In the genomic region with DNA sequence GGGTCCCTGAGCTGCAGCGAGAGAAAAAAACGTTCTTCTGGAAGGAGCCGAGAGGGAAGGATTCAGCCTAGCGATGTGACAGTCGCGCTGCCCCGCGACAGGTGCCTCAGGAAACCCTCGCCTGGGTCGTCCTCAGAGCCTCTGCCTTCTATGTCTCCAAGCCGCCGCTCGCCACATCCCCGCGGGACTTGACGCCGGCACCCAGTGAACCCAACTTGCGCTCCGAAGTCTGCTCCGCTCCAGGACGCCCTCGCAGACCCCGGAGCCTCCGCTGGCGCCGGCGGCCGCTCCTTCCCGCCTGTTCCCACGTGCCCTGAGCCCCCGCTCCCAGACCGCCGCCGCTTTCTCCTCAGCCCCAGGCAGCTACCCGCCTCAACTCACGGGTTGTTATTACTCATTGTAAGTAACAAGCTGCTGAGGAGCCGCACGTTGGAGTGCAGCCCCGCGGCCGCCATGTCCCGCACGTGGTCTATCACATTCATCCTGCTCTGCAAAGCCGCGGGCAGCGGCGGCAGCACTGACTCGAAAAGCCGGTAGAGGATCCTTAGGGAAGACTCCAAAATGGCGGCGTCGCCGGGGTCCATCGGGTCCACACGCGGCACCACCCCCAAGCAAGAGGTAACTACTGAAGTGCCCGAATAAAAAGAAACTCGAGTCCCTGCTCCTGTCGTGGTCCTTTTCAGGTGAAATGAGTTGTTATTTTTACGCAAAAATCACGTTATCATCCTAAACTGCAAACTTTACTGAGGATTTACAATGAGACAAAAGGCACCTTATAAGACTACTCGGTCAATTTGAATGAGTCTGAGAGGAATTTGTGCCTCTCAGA, we compare ENCODE assay signal across 1 cellular context.
TF ChIP-seq lines count a peak whose summit lies in the region.

A gene with protein sequence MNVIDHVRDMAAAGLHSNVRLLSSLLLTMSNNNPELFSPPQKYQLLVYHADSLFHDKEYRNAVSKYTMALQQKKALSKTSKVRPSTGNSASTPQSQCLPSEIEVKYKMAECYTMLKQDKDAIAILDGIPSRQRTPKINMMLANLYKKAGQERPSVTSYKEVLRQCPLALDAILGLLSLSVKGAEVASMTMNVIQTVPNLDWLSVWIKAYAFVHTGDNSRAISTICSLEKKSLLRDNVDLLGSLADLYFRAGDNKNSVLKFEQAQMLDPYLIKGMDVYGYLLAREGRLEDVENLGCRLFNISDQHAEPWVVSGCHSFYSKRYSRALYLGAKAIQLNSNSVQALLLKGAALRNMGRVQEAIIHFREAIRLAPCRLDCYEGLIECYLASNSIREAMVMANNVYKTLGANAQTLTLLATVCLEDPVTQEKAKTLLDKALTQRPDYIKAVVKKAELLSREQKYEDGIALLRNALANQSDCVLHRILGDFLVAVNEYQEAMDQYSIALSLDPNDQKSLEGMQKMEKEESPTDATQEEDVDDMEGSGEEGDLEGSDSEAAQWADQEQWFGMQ (minus strand): TSS at position 563 of the 829 bp plus-strand sequence. CDS start 81 bp downstream, at position 482.

TF ChIP-seq in WTC11, 78 proteins besides CTCF, POLR2A, EP300 and RAD21 (continued from another document and continues in another):
- TF ChIP-seq, protein P1, sequence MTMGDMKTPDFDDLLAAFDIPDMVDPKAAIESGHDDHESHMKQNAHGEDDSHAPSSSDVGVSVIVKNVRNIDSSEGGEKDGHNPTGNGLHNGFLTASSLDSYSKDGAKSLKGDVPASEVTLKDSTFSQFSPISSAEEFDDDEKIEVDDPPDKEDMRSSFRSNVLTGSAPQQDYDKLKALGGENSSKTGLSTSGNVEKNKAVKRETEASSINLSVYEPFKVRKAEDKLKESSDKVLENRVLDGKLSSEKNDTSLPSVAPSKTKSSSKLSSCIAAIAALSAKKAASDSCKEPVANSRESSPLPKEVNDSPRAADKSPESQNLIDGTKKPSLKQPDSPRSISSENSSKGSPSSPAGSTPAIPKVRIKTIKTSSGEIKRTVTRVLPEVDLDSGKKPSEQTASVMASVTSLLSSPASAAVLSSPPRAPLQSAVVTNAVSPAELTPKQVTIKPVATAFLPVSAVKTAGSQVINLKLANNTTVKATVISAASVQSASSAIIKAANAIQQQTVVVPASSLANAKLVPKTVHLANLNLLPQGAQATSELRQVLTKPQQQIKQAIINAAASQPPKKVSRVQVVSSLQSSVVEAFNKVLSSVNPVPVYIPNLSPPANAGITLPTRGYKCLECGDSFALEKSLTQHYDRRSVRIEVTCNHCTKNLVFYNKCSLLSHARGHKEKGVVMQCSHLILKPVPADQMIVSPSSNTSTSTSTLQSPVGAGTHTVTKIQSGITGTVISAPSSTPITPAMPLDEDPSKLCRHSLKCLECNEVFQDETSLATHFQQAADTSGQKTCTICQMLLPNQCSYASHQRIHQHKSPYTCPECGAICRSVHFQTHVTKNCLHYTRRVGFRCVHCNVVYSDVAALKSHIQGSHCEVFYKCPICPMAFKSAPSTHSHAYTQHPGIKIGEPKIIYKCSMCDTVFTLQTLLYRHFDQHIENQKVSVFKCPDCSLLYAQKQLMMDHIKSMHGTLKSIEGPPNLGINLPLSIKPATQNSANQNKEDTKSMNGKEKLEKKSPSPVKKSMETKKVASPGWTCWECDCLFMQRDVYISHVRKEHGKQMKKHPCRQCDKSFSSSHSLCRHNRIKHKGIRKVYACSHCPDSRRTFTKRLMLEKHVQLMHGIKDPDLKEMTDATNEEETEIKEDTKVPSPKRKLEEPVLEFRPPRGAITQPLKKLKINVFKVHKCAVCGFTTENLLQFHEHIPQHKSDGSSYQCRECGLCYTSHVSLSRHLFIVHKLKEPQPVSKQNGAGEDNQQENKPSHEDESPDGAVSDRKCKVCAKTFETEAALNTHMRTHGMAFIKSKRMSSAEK (CRISPR knock-in tag; IDR thresholded peaks at IDR 0.05; ENCODE audit: borderline replicate concordance) = 0 out of 2 replicates have a peak, but pooled peaks have one; percentile 53
- TF ChIP-seq TEAD4 (CRISPR knock-in tag; IDR thresholded peaks at IDR 0.05) (0 out of 2 replicates have a peak, but pooled peaks have one; percentile 16), PRRX2 (CRISPR knock-in tag; IDR thresholded peaks at IDR 0.05) (no peak), JUN (CRISPR knock-in tag; IDR thresholded peaks at IDR 0.05) (peak; percentile 72; the same call in 1 of the 2 replicates), TEAD1 (CRISPR knock-in tag; IDR thresholded peaks at IDR 0.05) (0 out of 2 replicates have a peak, but pooled peaks have one; percentile 15), FOXP1 (CRISPR knock-in tag; IDR thresholded peaks at IDR 0.05; ENCODE audit: borderline replicate concordance) (peak; percentile 87), ZNF396 (CRISPR knock-in tag; IDR thresholded peaks at IDR 0.05; ENCODE audit: borderline replicate concordance) (no peak), ZNF671 (CRISPR knock-in tag; IDR thresholded peaks at IDR 0.05) (no peak), NR3C1 (CRISPR knock-in tag; conservative IDR thresholded peaks at IDR 0.05; ENCODE audit: low read depth) (no peak), NR1H2 (CRISPR knock-in tag; IDR thresholded peaks at IDR 0.05) (no peak), NFATC4 (CRISPR knock-in tag; IDR thresholded peaks at IDR 0.05) (no peak), ZNF263 (CRISPR knock-in tag; IDR thresholded peaks at IDR 0.05; ENCODE audit: low read depth) (no peak), TCF7 (CRISPR knock-in tag; IDR thresholded peaks at IDR 0.05; ENCODE audit: low read depth) (no peak), ATF1 (CRISPR knock-in tag; IDR thresholded peaks at IDR 0.05) (0 out of 2 replicates have a peak, but pooled peaks have one; percentile 43), CBFB (CRISPR knock-in tag; IDR thresholded peaks at IDR 0.05; ENCODE audit: low read depth) (no peak), IRF2 (CRISPR knock-in tag; IDR thresholded peaks at IDR 0.05; ENCODE audit: borderline replicate concordance, low read depth) (no peak)
- TF ChIP-seq, protein P2, sequence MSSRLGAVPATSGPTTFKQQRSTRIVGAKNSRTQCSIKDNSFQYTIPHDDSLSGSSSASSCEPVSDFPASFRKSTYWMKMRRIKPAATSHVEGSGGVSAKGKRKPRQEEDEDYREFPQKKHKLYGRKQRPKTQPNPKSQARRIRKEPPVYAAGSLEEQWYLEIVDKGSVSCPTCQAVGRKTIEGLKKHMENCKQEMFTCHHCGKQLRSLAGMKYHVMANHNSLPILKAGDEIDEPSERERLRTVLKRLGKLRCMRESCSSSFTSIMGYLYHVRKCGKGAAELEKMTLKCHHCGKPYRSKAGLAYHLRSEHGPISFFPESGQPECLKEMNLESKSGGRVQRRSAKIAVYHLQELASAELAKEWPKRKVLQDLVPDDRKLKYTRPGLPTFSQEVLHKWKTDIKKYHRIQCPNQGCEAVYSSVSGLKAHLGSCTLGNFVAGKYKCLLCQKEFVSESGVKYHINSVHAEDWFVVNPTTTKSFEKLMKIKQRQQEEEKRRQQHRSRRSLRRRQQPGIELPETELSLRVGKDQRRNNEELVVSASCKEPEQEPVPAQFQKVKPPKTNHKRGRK (CRISPR knock-in tag; IDR thresholded peaks at IDR 0.05; ENCODE audit: borderline replicate concordance) = no peak
- TF ChIP-seq, protein P3, sequence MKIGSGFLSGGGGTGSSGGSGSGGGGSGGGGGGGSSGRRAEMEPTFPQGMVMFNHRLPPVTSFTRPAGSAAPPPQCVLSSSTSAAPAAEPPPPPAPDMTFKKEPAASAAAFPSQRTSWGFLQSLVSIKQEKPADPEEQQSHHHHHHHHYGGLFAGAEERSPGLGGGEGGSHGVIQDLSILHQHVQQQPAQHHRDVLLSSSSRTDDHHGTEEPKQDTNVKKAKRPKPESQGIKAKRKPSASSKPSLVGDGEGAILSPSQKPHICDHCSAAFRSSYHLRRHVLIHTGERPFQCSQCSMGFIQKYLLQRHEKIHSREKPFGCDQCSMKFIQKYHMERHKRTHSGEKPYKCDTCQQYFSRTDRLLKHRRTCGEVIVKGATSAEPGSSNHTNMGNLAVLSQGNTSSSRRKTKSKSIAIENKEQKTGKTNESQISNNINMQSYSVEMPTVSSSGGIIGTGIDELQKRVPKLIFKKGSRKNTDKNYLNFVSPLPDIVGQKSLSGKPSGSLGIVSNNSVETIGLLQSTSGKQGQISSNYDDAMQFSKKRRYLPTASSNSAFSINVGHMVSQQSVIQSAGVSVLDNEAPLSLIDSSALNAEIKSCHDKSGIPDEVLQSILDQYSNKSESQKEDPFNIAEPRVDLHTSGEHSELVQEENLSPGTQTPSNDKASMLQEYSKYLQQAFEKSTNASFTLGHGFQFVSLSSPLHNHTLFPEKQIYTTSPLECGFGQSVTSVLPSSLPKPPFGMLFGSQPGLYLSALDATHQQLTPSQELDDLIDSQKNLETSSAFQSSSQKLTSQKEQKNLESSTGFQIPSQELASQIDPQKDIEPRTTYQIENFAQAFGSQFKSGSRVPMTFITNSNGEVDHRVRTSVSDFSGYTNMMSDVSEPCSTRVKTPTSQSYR (CRISPR knock-in tag; IDR thresholded peaks at IDR 0.05) = no peak
- TF ChIP-seq, protein P4, sequence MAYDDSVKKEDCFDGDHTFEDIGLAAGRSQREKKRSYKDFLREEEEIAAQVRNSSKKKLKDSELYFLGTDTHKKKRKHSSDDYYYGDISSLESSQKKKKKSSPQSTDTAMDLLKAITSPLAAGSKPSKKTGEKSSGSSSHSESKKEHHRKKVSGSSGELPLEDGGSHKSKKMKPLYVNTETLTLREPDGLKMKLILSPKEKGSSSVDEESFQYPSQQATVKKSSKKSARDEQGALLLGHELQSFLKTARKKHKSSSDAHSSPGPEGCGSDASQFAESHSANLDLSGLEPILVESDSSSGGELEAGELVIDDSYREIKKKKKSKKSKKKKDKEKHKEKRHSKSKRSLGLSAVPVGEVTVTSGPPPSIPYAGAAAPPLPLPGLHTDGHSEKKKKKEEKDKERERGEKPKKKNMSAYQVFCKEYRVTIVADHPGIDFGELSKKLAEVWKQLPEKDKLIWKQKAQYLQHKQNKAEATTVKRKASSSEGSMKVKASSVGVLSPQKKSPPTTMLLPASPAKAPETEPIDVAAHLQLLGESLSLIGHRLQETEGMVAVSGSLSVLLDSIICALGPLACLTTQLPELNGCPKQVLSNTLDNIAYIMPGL (CRISPR knock-in tag; IDR thresholded peaks at IDR 0.05) = 0 out of 2 replicates have a peak, but pooled peaks have one; percentile 49
- TF ChIP-seq, protein P5, sequence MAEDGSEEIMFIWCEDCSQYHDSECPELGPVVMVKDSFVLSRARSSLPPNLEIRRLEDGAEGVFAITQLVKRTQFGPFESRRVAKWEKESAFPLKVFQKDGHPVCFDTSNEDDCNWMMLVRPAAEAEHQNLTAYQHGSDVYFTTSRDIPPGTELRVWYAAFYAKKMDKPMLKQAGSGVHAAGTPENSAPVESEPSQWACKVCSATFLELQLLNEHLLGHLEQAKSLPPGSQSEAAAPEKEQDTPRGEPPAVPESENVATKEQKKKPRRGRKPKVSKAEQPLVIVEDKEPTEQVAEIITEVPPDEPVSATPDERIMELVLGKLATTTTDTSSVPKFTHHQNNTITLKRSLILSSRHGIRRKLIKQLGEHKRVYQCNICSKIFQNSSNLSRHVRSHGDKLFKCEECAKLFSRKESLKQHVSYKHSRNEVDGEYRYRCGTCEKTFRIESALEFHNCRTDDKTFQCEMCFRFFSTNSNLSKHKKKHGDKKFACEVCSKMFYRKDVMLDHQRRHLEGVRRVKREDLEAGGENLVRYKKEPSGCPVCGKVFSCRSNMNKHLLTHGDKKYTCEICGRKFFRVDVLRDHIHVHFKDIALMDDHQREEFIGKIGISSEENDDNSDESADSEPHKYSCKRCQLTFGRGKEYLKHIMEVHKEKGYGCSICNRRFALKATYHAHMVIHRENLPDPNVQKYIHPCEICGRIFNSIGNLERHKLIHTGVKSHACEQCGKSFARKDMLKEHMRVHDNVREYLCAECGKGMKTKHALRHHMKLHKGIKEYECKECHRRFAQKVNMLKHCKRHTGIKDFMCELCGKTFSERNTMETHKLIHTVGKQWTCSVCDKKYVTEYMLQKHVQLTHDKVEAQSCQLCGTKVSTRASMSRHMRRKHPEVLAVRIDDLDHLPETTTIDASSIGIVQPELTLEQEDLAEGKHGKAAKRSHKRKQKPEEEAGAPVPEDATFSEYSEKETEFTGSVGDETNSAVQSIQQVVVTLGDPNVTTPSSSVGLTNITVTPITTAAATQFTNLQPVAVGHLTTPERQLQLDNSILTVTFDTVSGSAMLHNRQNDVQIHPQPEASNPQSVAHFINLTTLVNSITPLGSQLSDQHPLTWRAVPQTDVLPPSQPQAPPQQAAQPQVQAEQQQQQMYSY (CRISPR knock-in tag; IDR thresholded peaks at IDR 0.05) = 0 out of 2 replicates have a peak, but pooled peaks have one; percentile 14
- TF ChIP-seq, protein P6, sequence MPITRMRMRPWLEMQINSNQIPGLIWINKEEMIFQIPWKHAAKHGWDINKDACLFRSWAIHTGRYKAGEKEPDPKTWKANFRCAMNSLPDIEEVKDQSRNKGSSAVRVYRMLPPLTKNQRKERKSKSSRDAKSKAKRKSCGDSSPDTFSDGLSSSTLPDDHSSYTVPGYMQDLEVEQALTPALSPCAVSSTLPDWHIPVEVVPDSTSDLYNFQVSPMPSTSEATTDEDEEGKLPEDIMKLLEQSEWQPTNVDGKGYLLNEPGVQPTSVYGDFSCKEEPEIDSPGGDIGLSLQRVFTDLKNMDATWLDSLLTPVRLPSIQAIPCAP (CRISPR knock-in tag; IDR thresholded peaks at IDR 0.05) = 0 out of 2 replicates have a peak, but pooled peaks have one; percentile 48
- TF ChIP-seq, protein P7, sequence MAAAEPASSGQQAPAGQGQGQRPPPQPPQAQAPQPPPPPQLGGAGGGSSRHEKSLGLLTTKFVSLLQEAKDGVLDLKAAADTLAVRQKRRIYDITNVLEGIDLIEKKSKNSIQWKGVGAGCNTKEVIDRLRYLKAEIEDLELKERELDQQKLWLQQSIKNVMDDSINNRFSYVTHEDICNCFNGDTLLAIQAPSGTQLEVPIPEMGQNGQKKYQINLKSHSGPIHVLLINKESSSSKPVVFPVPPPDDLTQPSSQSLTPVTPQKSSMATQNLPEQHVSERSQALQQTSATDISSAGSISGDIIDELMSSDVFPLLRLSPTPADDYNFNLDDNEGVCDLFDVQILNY (CRISPR knock-in tag; IDR thresholded peaks at IDR 0.05) = 0 out of 2 replicates have a peak, but pooled peaks have one; percentile 37
- TF ChIP-seq, protein P8, sequence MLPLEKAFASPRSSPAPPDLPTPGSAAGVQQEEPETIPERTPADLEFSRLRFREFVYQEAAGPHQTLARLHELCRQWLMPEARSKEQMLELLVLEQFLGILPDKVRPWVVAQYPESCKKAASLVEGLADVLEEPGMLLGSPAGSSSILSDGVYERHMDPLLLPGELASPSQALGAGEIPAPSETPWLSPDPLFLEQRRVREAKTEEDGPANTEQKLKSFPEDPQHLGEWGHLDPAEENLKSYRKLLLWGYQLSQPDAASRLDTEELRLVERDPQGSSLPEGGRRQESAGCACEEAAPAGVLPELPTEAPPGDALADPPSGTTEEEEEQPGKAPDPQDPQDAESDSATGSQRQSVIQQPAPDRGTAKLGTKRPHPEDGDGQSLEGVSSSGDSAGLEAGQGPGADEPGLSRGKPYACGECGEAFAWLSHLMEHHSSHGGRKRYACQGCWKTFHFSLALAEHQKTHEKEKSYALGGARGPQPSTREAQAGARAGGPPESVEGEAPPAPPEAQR (CRISPR knock-in tag; IDR thresholded peaks at IDR 0.05) = no peak
- TF ChIP-seq, protein P9, sequence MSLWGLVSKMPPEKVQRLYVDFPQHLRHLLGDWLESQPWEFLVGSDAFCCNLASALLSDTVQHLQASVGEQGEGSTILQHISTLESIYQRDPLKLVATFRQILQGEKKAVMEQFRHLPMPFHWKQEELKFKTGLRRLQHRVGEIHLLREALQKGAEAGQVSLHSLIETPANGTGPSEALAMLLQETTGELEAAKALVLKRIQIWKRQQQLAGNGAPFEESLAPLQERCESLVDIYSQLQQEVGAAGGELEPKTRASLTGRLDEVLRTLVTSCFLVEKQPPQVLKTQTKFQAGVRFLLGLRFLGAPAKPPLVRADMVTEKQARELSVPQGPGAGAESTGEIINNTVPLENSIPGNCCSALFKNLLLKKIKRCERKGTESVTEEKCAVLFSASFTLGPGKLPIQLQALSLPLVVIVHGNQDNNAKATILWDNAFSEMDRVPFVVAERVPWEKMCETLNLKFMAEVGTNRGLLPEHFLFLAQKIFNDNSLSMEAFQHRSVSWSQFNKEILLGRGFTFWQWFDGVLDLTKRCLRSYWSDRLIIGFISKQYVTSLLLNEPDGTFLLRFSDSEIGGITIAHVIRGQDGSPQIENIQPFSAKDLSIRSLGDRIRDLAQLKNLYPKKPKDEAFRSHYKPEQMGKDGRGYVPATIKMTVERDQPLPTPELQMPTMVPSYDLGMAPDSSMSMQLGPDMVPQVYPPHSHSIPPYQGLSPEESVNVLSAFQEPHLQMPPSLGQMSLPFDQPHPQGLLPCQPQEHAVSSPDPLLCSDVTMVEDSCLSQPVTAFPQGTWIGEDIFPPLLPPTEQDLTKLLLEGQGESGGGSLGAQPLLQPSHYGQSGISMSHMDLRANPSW (CRISPR knock-in tag; conservative IDR thresholded peaks at IDR 0.05; ENCODE audit: low read depth) = no peak
